In the genomic region with DNA sequence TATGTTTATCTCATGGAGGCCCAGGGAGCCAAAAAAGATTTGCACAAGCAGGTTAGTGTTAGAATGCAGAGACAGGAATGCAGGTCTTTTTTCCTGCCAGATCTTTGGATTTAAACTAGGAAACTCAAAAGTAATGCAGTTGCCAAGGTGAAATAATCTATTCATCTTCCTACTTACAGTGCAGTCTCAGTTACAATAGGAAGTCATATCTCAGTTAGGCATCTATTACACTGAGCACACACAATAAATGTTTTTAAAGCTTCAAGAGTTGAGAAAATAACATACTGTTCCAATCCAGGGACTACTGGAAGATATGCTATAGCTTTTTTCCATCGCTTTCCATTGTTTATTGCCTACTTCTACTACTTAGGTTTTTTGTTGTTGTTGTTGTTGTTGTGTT, we compare ENCODE assay signal across 17 cellular contexts.
"Had no signal": no experiment of that assay in that cellular context is flagged by ENCODE, and none has a peak within 500 bp of the region (broad histone marks: within the 10 kb centered on the region; RNA-seq: fewer than 3 reads in every experiment).

No MANE protein-coding gene starts in this region.

- H3K4me3 Mint-ChIP-seq: endodermal cell; naive thymus-derived CD4-positive, alpha-beta T cell had no signal

- H3K4me3 ChIP-seq: coronary artery, heart right ventricle, left lung, lung, suprapubic skin, thyroid gland, upper lobe of left lung, uterus had no signal

- DNase-seq: effector CD4-positive, alpha-beta T cell; endodermal cell; heart right ventricle; left lung; mesendoderm; right cardiac atrium; small intestine; stimulated activated CD4-positive, alpha-beta T cell treated with anti-CD3 and anti-CD28 coated beads, Interleukin-2, amount 100 ng/mL, for 48 hours; stimulated activated naive CD4-positive, alpha-beta T cell treated with Interleukin-2 at 50 U/mL for 16 hours; thyroid gland; upper lobe of left lung; uterus had no signal

- H3K27ac ChIP-seq: coronary artery, left lung, suprapubic skin, thyroid gland, uterus had no signal

- H3K9me3 Mint-ChIP-seq: endodermal cell had no signal

- H3K27ac Mint-ChIP-seq: endodermal cell; naive thymus-derived CD4-positive, alpha-beta T cell had no signal

- H3K36me3 Mint-ChIP-seq: naive thymus-derived CD4-positive, alpha-beta T cell had no signal

- H3K27me3 ChIP-seq: heart right ventricle, left lung, suprapubic skin, thyroid gland, upper lobe of left lung, uterus had no signal

- H3K36me3 ChIP-seq: heart right ventricle, left lung, suprapubic skin, thyroid gland, upper lobe of left lung, uterus had no signal

- H3K9me3 ChIP-seq: heart right ventricle, left lung, suprapubic skin, thyroid gland, upper lobe of left lung, uterus had no signal

- ATAC-seq: left lung; naive thymus-derived CD4-positive, alpha-beta T cell; right cardiac atrium had no signal

- H3K27me3 Mint-ChIP-seq: naive thymus-derived CD4-positive, alpha-beta T cell had no signal

- H3K4me1 Mint-ChIP-seq: endodermal cell; naive thymus-derived CD4-positive, alpha-beta T cell had no signal

- FAIRE-seq: frontal cortex, small intestine had no signal

- H3K4me1 ChIP-seq: left lung, thyroid gland, uterus had no signal
